In genomic region chr11:126211236-126212088, GRCh38 we compare ENCODE assay signal across 8 cellular contexts. TPM values are rescaled to one million over a fixed set of nuclear protein-coding genes. Genes with fewer than 3 reads are reported as not detected.
DNase-seq lines count a peak whose midpoint lies in the region; TF ChIP-seq lines count a peak whose summit lies in the region.

Gene FAM118B, plus strand, starts transcription at chr11:126211782. Its CDS starts 23,220 bp downstream, at chr11:126235002.
Gene RPUSD4, minus strand, starts transcription at chr11:126211650. Its CDS starts 12 bp downstream, at chr11:126211638.

- no peak within 1 kb of the TSS for H2BK15ac ChIP-seq in neuronal stem cell (ENCODE audit: low read length)

- peak within 1 kb of the TSS; percentile 69 for H2BK5ac ChIP-seq in neuronal stem cell (ENCODE audit: low read length)

- H3K36me3 ChIP-seq in SJSA1 (peaks cover 5% of the 10 kb centered on the region; the same call in 1 of the 2 replicates), neuronal stem cell (replicated peaks in 1 of 2; ENCODE audit: control insufficient read depth in 2 of 2, insufficient read depth in 2 of 2, low read length in 2 of 2) (peaks cover 11 to 37% of the 10 kb centered on the region in 2 donors), subcutaneous abdominal adipose tissue (ENCODE audit: control insufficient read depth in 5 of 5, insufficient read depth in 5 of 5, low read length in 5 of 5) (peaks cover 3 to 21% (median 18%) of the 10 kb centered on the region in 5 donors)

- peaks cover 2% of the 10 kb centered on the region for H3K79me1 ChIP-seq in neuronal stem cell (ENCODE audit: low read depth, low read length)

- H3K4me2 ChIP-seq in neuronal stem cell (ENCODE audit: insufficient read depth, low read length, poor library complexity, severe bottlenecking), result peak within 1 kb of the TSS; percentile 85

- peak within 1 kb of the TSS; percentile 96 for H2AFZ ChIP-seq in neuronal stem cell (ENCODE audit: low read length)

- H3K27ac ChIP-seq in SJSA1 (no peak within 1 kb of the TSS), neuronal stem cell (replicated peaks; ENCODE audit: low read length) (no peak within 1 kb of the TSS), subcutaneous abdominal adipose tissue (ENCODE audit: low read depth, low read length) (peak within 1 kb of the TSS; percentile 76)

- H3K27me3 ChIP-seq in SJSA1 (replicated peaks), result no peaks in the 10 kb centered on the region
- no peaks in the 10 kb centered on the region for H3K27me3 ChIP-seq in neuronal stem cell (ENCODE audit: control insufficient read depth in 3 of 3, insufficient read depth in 3 of 3, low read depth in 1 of 3, low read length in 3 of 3)
- H3K27me3 ChIP-seq in subcutaneous abdominal adipose tissue (ENCODE audit: control insufficient read depth in 5 of 5, insufficient read depth in 4 of 5, low read length in 5 of 5), result no peaks in the 10 kb centered on the region

- H2AK5ac ChIP-seq in neuronal stem cell (ENCODE audit: low read depth, low read length), result no peak within 1 kb of the TSS

- H3K9ac ChIP-seq in neuronal stem cell (ENCODE audit: low read depth, low read length, poor library complexity) (peak within 1 kb of the TSS; percentile 84), subcutaneous abdominal adipose tissue (ENCODE audit: low read length in 5 of 5) (peak within 1 kb of the TSS; percentile 75 to 98 (median 91))

- no peak within 1 kb of the TSS for H2BK120ac ChIP-seq in neuronal stem cell (ENCODE audit: low read depth, low read length)

- H4K91ac ChIP-seq in neuronal stem cell (ENCODE audit: low read depth, low read length, poor library complexity), result no peak within 1 kb of the TSS

- no peak within 1 kb of the TSS for H3K14ac ChIP-seq in neuronal stem cell (ENCODE audit: low read length)

- no peak within 1 kb of the TSS for H4K8ac ChIP-seq in neuronal stem cell (ENCODE audit: low read depth, low read length)

- H3K9me3 ChIP-seq in SJSA1 (replicated peaks), result no peaks in the 10 kb centered on the region
- H3K9me3 ChIP-seq in neuronal stem cell (replicated peaks in 1 of 2; ENCODE audit: control insufficient read depth in 2 of 2, insufficient read depth in 1 of 2, low read depth in 1 of 2, low read length in 2 of 2), result no peaks in the 10 kb centered on the region
- H3K9me3 ChIP-seq in subcutaneous abdominal adipose tissue (ENCODE audit: control insufficient read depth in 5 of 5, low read length in 5 of 5), result no peaks in the 10 kb centered on the region

- DNase-seq in GM04503 (ENCODE audit: low read depth) (peak; percentile 53), HFF-Myc (ENCODE audit: extremely low read depth, low read depth) (peak; percentile 85), MV-4-11 (lab: John Stamatoyannopoulos, UW) (peak; percentile 94), SJSA1 (ENCODE audit: low read depth in 1 of 2, low spot score in 2 of 2) (peak; percentile 69 to 93), foreskin melanocyte (peak; percentile 86), neuronal stem cell (ENCODE audit: low spot score) (peak; percentile 95)
- peak; percentile 90 to 98 (median 96) for DNase-seq in activated naive CD4-positive, alpha-beta T cell (lab: John Stamatoyannopoulos, UW)

- peak within 1 kb of the TSS; percentile 93 for H3K4me3 ChIP-seq in HFF-Myc (replicated peaks; ENCODE audit: low read depth, low read length)
- H3K4me3 ChIP-seq in SJSA1, result peak within 1 kb of the TSS; percentile 63
- H3K4me3 ChIP-seq in neuronal stem cell (ENCODE audit: low read length in 2 of 2), result peak within 1 kb of the TSS; percentile 91 to 97
- peak within 1 kb of the TSS; percentile 84 to 100 (median 91) for H3K4me3 ChIP-seq in subcutaneous abdominal adipose tissue (ENCODE audit: low read depth in 1 of 5, low read length in 5 of 5)

- peak within 1 kb of the TSS; percentile 80 for H3K18ac ChIP-seq in neuronal stem cell (ENCODE audit: low read length)

- WGBS in neuronal stem cell (ENCODE audit: extremely low coverage in 2 of 2, insufficient read length in 2 of 2, insufficient replicate concordance in 1 of 2), 2 donors, result no CpG with 5 or more reads among the region's 62 CpGs

- H2BK12ac ChIP-seq in neuronal stem cell (ENCODE audit: low read length), result no peak within 1 kb of the TSS

- no peak for TF ChIP-seq CTCF in HFF-Myc (IDR thresholded peaks at IDR 0.05; ENCODE audit: low read depth, low read length, missing control alignments)

- H3K4me1 ChIP-seq in SJSA1 (replicated peaks), result peaks cover 7% of the 10 kb centered on the region; the same call in 1 of the 2 replicates
- H3K4me1 ChIP-seq in neuronal stem cell (ENCODE audit: control insufficient read depth in 2 of 2, insufficient read depth in 1 of 2, low read depth in 1 of 2, low read length in 2 of 2), result peaks cover 0 to 5% of the 10 kb centered on the region in 2 donors
- peaks cover 2 to 34% (median 28%) of the 10 kb centered on the region in 5 donors for H3K4me1 ChIP-seq in subcutaneous abdominal adipose tissue (ENCODE audit: control insufficient read depth in 5 of 5, insufficient read depth in 5 of 5, low read length in 5 of 5)

- H3K23ac ChIP-seq in neuronal stem cell (ENCODE audit: low read depth, low read length, poor library complexity), result peak within 1 kb of the TSS; percentile 66

- H3K4ac ChIP-seq in neuronal stem cell (ENCODE audit: low read length), result no peak within 1 kb of the TSS

RNA-seq across cellular contexts. Expression of gene FAM118B, which starts in this region (rescaled TPM):
- total RNA-seq in SJSA1 (2014; rRNA removed; shearing (Covaris generic)), result 8.6 and 12.2 TPM in 2 replicates
- polyA plus RNA-seq in neuronal stem cell (2013, experiment 1 of 2), result 22.4 TPM
- 22.5 TPM for polyA plus RNA-seq in neuronal stem cell (2013, experiment 2 of 2)

RNA-seq across cellular contexts. Expression of gene RPUSD4, which starts in this region (rescaled TPM):
- 13.7 and 17.5 TPM in 2 replicates for total RNA-seq in SJSA1 (2014; rRNA removed; shearing (Covaris generic))
- polyA plus RNA-seq in neuronal stem cell (2013, experiment 1 of 2), result 22.3 TPM
- 20.9 TPM for polyA plus RNA-seq in neuronal stem cell (2013, experiment 2 of 2)
